ENCODE assay signal across 6 cellular contexts in genomic region chr6:159663368-159663889, GRCh38. TPM values are rescaled to one million over a fixed set of nuclear protein-coding genes. Genes with fewer than 3 reads are reported as not detected.
DNase-seq lines count a peak whose midpoint lies in the region; ATAC-seq, FAIRE-seq and TF ChIP-seq lines count a peak whose summit lies in the region.
"Not testable (repeated sequence)": the region's sequence is repeated elsewhere in the genome, so short reads cannot be mapped to it uniquely, and the experiment has no call there.

No MANE protein-coding gene starts in this region.

- not testable (repeated sequence) for H2AFZ ChIP-seq in HepG2 (ENCODE audit: low read length)

- not testable (repeated sequence) for H3K27me3 ChIP-seq in HepG2 (ENCODE audit: control insufficient read depth in 1 of 2, insufficient read depth in 2 of 2, low read length in 2 of 2); small intestine (ENCODE audit: control insufficient read depth in 2 of 2, insufficient read depth in 2 of 2, low read length in 2 of 2)

- H3K27ac ChIP-seq in HepG2 (ENCODE audit: extremely low read length, insufficient read depth, low read length); small intestine (ENCODE audit: low read depth in 1 of 2, low read length in 1 of 2): not testable (repeated sequence)

- not testable (repeated sequence) for ATAC-seq in HepG2

- FAIRE-seq in G401.6 (lab: Jason Lieb, UNC): peak; percentile 70
- FAIRE-seq in TTC549 (lab: Jason Lieb, UNC): peak; percentile 57
- FAIRE-seq in colon (lab: Jason Lieb, UNC): peak; percentile 57
- FAIRE-seq in frontal cortex (lab: Jason Lieb, UNC): peak; percentile 88
- not testable (repeated sequence) for FAIRE-seq in HepG2 (lab: Jason Lieb, UNC)
- FAIRE-seq in small intestine (lab: Jason Lieb, UNC): peak; percentile 68

- 88% methylated on average over 1 of the region's 1 CpG for WGBS in HepG2 (ENCODE audit: low lambda C conversion rate)
- 93 to 100% (median 100%) methylated on average over 1 of the region's 1 CpG for WGBS in small intestine, 3 donors

- not testable (repeated sequence) for H3K4me3 ChIP-seq in HepG2 (replicated peaks in 1 of 3; ENCODE audit: insufficient read depth in 1 of 3, low read depth in 2 of 3, low read length in 3 of 3); small intestine (ENCODE audit: low read depth in 1 of 2, low read length in 2 of 2)

- CTCF ChIA-PET in HepG2 (lab: Yijun Ruan, JAX; ENCODE audit: low intra/inter-chr PET ratio, low total read pairs): not testable (repeated sequence)

- TF ChIP-seq RAD21 in HepG2 (CRISPR knock-in tag; IDR thresholded peaks at IDR 0.05): not testable (repeated sequence)

- not testable (repeated sequence) for H3K79me2 ChIP-seq in HepG2 (ENCODE audit: insufficient read depth, low read length)

- not testable (repeated sequence) for TF ChIP-seq POLR2A in HepG2 (IDR thresholded peaks at IDR 0.05; ENCODE audit: insufficient read depth in 1 of 2, low read depth in 2 of 2, low read length in 2 of 2)

- not testable (repeated sequence) for TF ChIP-seq EP300 in HepG2 (IDR thresholded peaks at IDR 0.05; ENCODE audit: low read depth in 2 of 2, low read length in 2 of 2); HepG2 (CRISPR knock-in tag; IDR thresholded peaks at IDR 0.05; ENCODE audit: borderline replicate concordance)

- POLR2A ChIA-PET in HepG2 (lab: Yijun Ruan, JAX): not testable (repeated sequence)

- H3K4me2 ChIP-seq in HepG2 (ENCODE audit: low read depth, low read length): not testable (repeated sequence)

- not testable (repeated sequence) for H3K9ac ChIP-seq in HepG2 (ENCODE audit: insufficient read depth, low read depth, low read length)

- in situ Hi-C loops in HepG2 (cut with HindIII; ENCODE audit: extremely low pct_ligation_motif_present, low pct_unique_long_range_greater_than_20kb): not testable (repeated sequence)

- not testable (repeated sequence) for H3K9me3 ChIP-seq in HepG2 (ENCODE audit: low read length); small intestine (ENCODE audit: control insufficient read depth, low read depth)

- TF ChIP-seq CTCF in HepG2 (CRISPR knock-in tag; IDR thresholded peaks at IDR 0.05): not testable (repeated sequence)

- not testable (repeated sequence) for BruUV-seq in HepG2 (replicated peaks; lab: Mats Ljungman, UMichigan)

- H3K4me1 ChIP-seq in HepG2 (ENCODE audit: insufficient read depth, low read length); small intestine (ENCODE audit: control insufficient read depth in 2 of 2, insufficient read depth in 1 of 2, low read depth in 1 of 2, low read length in 1 of 2): not testable (repeated sequence)

- intact Hi-C loops in HepG2 (cut with micrococcal nuclease; ENCODE audit: unreplicated experiment): not testable (repeated sequence)

- not testable (repeated sequence) for H3K36me3 ChIP-seq in HepG2 (replicated peaks in 1 of 2; ENCODE audit: control insufficient read depth in 1 of 2, insufficient read depth in 2 of 2, low read length in 2 of 2); small intestine (ENCODE audit: control insufficient read depth in 2 of 2, insufficient read depth in 2 of 2, low read length in 2 of 2)

- not testable (repeated sequence) for DNase-seq in frontal cortex (ENCODE audit: low spot score in 2 of 2); HepG2 (ENCODE audit: low spot score); small intestine

- H4K20me1 ChIP-seq in HepG2 (ENCODE audit: insufficient read depth, low read length): not testable (repeated sequence)

TF ChIP-seq in HepG2, 621 proteins besides CTCF, POLR2A, EP300 and RAD21:
- peak; percentile 54; the same call in 1 of the 2 replicates for TF ChIP-seq ATF7 (IDR thresholded peaks at IDR 0.05)
- TF ChIP-seq ATF7 (CRISPR knock-in tag; IDR thresholded peaks at IDR 0.05): not testable (repeated sequence)
TF ChIP-seq in HepG2: peak in this region for 1; not testable (repeated sequence) for 620.

RNA-seq across cellular contexts. Expression of gene SOD2, which starts 29.6 kb away (rescaled TPM):
- total RNA-seq in frontal cortex: 44.8 TPM
- total RNA-seq in HepG2 (2016; rRNA removed; fragmentation: Illumina TruSeq; extraction: Trizol): 304 and 480 TPM in 2 replicates
- total RNA-seq in HepG2 (2016; cell fraction: cytosol; rRNA removed; fragmentation: Illumina TruSeq; extraction: Trizol; ENCODE audit: low read depth): 45.4 and 49.6 TPM in 2 replicates
- total RNA-seq in HepG2 (2016; cell fraction: insoluble cytoplasmic fraction; rRNA removed; fragmentation: Illumina TruSeq; extraction: Trizol): 318 and 477 TPM in 2 replicates
- 107 and 113 TPM in 2 replicates for total RNA-seq in HepG2 (2016; cell fraction: membrane; rRNA removed; fragmentation: Illumina TruSeq; extraction: Trizol)
- total RNA-seq in HepG2 (2016; cell fraction: nucleus; rRNA removed; fragmentation: Illumina TruSeq; extraction: Trizol): 139 and 147 TPM in 2 replicates
- polyA plus RNA-seq in HepG2 (2011; rRNA removed): 309 and 347 TPM in 2 replicates
- 344 and 402 TPM in 2 replicates for polyA plus RNA-seq in HepG2 (2011; cell fraction: cytosol; rRNA removed)
- polyA plus RNA-seq in HepG2 (2011; cell fraction: nucleus; rRNA removed): 137 and 170 TPM in 2 replicates
- 224 and 410 TPM in 2 replicates for polyA plus RNA-seq in HepG2 (2012)
- 49.9 and 50.9 TPM in 2 replicates for polyA plus RNA-seq in HepG2 (2016; cell fraction: cytosol; fragmentation: Illumina TruSeq; extraction: Trizol; ENCODE audit: low read depth)
- polyA plus RNA-seq in HepG2 (2016; cell fraction: insoluble cytoplasmic fraction; fragmentation: Illumina TruSeq; extraction: Trizol; ENCODE audit: low read depth): 348 and 371 TPM in 2 replicates
- polyA plus RNA-seq in HepG2 (2016; cell fraction: membrane; fragmentation: Illumina TruSeq; extraction: Trizol; ENCODE audit: low read depth): 68.6 and 72.0 TPM in 2 replicates
- 136 and 146 TPM in 2 replicates for polyA plus RNA-seq in HepG2 (2016; cell fraction: nucleus; fragmentation: Illumina TruSeq; extraction: Trizol; ENCODE audit: insufficient read depth, low read depth)
- 155 and 334 TPM in 2 replicates for polyA minus RNA-seq in HepG2 (2011; rRNA and poly(A)+ RNA removed; ENCODE audit: low replicate concordance)
- 233 and 325 TPM in 2 replicates for polyA minus RNA-seq in HepG2 (2011; cell fraction: cytosol; rRNA and poly(A)+ RNA removed)
- 105 and 146 TPM in 2 replicates for polyA minus RNA-seq in HepG2 (2011; cell fraction: nucleus; rRNA and poly(A)+ RNA removed)
- 100 to 1,000 TPM in 2 of 3 donors, 10 to 100 TPM in 1; 81.6 to 250 (median 134) TPM for polyA plus RNA-seq in small intestine
